Comparison of ENCODE assay signal across 2 cellular contexts in genomic region chr19:49391581-49392399, GRCh38.
TF ChIP-seq lines count a peak whose summit lies in the region.

No MANE protein-coding gene starts in this region.

TF ChIP-seq in HEK293, 187 proteins besides CTCF, POLR2A, EP300 and RAD21 (continues in another document):
- TF ChIP-seq ZNF394 (tag by site-specific recombination; IDR thresholded peaks at IDR 0.05; ENCODE audit: borderline replicate concordance) (peak; percentile 14; the same call in 1 of the 2 replicates), ZNF335 (tag by site-specific recombination; conservative IDR thresholded peaks at IDR 0.05) (peak; percentile 96), MEIS1 (CRISPR knock-in tag; IDR thresholded peaks at IDR 0.05; ENCODE audit: borderline replicate concordance) (no peak), ZNF580 (tag by site-specific recombination; IDR thresholded peaks at IDR 0.05) (peak; percentile 31; the same call in 1 of the 2 replicates), ZFP69B (tag by site-specific recombination; IDR thresholded peaks at IDR 0.05) (peak; percentile 52; the same call in 1 of the 2 replicates), ZNF513 (tag by site-specific recombination; IDR thresholded peaks at IDR 0.05) (no peak), KLF10 (tag by site-specific recombination; IDR thresholded peaks at IDR 0.05) (no peak), ZBTB17 (tag by site-specific recombination; IDR thresholded peaks at IDR 0.05) (peak; percentile 86), PRDM1 (tag by site-specific recombination; IDR thresholded peaks at IDR 0.05) (peak; percentile 89), ZNF2 (tag by site-specific recombination; IDR thresholded peaks at IDR 0.05) (peak; percentile 75), SP3 (tag by site-specific recombination; IDR thresholded peaks at IDR 0.05) (peak; percentile 41), SP7 (tag by site-specific recombination; IDR thresholded peaks at IDR 0.05) (peak; percentile 26; the same call in 1 of the 2 replicates), IKZF3 (tag by site-specific recombination; IDR thresholded peaks at IDR 0.05) (peak; percentile 37; the same call in 1 of the 2 replicates), ZNF692 (tag by site-specific recombination; IDR thresholded peaks at IDR 0.05) (peak; percentile 48; the same call in 1 of the 2 replicates), RBAK (tag by site-specific recombination; IDR thresholded peaks at IDR 0.05) (no peak)
- TF ChIP-seq, protein P1, sequence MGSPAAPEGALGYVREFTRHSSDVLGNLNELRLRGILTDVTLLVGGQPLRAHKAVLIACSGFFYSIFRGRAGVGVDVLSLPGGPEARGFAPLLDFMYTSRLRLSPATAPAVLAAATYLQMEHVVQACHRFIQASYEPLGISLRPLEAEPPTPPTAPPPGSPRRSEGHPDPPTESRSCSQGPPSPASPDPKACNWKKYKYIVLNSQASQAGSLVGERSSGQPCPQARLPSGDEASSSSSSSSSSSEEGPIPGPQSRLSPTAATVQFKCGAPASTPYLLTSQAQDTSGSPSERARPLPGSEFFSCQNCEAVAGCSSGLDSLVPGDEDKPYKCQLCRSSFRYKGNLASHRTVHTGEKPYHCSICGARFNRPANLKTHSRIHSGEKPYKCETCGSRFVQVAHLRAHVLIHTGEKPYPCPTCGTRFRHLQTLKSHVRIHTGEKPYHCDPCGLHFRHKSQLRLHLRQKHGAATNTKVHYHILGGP (tag by site-specific recombination; IDR thresholded peaks at IDR 0.05) = 0 out of 2 replicates have a peak, but pooled peaks have one; percentile 5
- TF ChIP-seq, protein P2, sequence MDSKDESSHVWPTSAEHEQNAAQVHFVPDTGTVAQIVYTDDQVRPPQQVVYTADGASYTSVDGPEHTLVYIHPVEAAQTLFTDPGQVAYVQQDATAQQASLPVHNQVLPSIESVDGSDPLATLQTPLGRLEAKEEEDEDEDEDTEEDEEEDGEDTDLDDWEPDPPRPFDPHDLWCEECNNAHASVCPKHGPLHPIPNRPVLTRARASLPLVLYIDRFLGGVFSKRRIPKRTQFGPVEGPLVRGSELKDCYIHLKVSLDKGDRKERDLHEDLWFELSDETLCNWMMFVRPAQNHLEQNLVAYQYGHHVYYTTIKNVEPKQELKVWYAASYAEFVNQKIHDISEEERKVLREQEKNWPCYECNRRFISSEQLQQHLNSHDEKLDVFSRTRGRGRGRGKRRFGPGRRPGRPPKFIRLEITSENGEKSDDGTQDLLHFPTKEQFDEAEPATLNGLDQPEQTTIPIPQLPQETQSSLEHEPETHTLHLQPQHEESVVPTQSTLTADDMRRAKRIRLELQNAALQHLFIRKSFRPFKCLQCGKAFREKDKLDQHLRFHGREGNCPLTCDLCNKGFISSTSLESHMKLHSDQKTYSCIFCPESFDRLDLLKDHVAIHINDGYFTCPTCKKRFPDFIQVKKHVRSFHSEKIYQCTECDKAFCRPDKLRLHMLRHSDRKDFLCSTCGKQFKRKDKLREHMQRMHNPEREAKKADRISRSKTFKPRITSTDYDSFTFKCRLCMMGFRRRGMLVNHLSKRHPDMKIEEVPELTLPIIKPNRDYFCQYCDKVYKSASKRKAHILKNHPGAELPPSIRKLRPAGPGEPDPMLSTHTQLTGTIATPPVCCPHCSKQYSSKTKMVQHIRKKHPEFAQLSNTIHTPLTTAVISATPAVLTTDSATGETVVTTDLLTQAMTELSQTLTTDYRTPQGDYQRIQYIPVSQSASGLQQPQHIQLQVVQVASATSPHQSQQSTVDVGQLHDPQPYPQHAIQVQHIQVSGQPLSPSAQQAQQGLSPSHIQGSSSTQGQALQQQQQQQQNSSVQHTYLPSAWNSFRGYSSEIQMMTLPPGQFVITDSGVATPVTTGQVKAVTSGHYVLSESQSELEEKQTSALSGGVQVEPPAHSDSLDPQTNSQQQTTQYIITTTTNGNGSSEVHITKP (tag by site-specific recombination; IDR thresholded peaks at IDR 0.05) = 0 out of 2 replicates have a peak, but pooled peaks have one; percentile 8

TF ChIP-seq in HepG2, 621 proteins besides CTCF, POLR2A, EP300 and RAD21 (continues in another document):
- TF ChIP-seq FOSL2 (CRISPR knock-in tag; IDR thresholded peaks at IDR 0.05) (0 out of 2 replicates have a peak, but pooled peaks have one; percentile 13), ZNF501 (CRISPR knock-in tag; IDR thresholded peaks at IDR 0.05) (peak; percentile 63; the same call in 1 of the 2 replicates), MAZ (IDR thresholded peaks at IDR 0.05; ENCODE audit: borderline replicate concordance, low read depth, low read length) (no peak), MAZ (CRISPR knock-in tag; IDR thresholded peaks at IDR 0.05; ENCODE audit: low read depth) (no peak), SP1 (IDR thresholded peaks at IDR 0.05) (no peak), SP1 (CRISPR knock-in tag; IDR thresholded peaks at IDR 0.05) (0 out of 2 replicates have a peak, but pooled peaks have one; percentile 17), SALL1 (CRISPR knock-in tag; IDR thresholded peaks at IDR 0.05) (peak; percentile 49; the same call in 1 of the 2 replicates), HNF1B (CRISPR knock-in tag; IDR thresholded peaks at IDR 0.05) (0 out of 2 replicates have a peak, but pooled peaks have one; percentile 31), MED1 (CRISPR knock-in tag; IDR thresholded peaks at IDR 0.05) (0 out of 2 replicates have a peak, but pooled peaks have one; percentile 27), ZC3H4 (CRISPR knock-in tag; IDR thresholded peaks at IDR 0.05; ENCODE audit: borderline replicate concordance) (no peak), SP4 (CRISPR knock-in tag; IDR thresholded peaks at IDR 0.05) (peak; percentile 41; the same call in 1 of the 2 replicates), IRX3 (CRISPR knock-in tag; IDR thresholded peaks at IDR 0.05; ENCODE audit: borderline replicate concordance, low read depth) (no peak), TGIF2 (CRISPR knock-in tag; IDR thresholded peaks at IDR 0.05) (0 out of 2 replicates have a peak, but pooled peaks have one; percentile 56), ZNF432 (CRISPR knock-in tag; IDR thresholded peaks at IDR 0.05; ENCODE audit: borderline replicate concordance) (no peak), THAP11 (CRISPR knock-in tag; IDR thresholded peaks at IDR 0.05) (peak; percentile 92), ZFP90 (CRISPR knock-in tag; IDR thresholded peaks at IDR 0.05; ENCODE audit: borderline replicate concordance) (peak; percentile 53; the same call in 1 of the 2 replicates), MEIS2 (CRISPR knock-in tag; IDR thresholded peaks at IDR 0.05) (peak; percentile 64; the same call in 1 of the 2 replicates), ZNF574 (CRISPR knock-in tag; IDR thresholded peaks at IDR 0.05) (0 out of 2 replicates have a peak, but pooled peaks have one; percentile 38), KLF15 (CRISPR knock-in tag; IDR thresholded peaks at IDR 0.05; ENCODE audit: borderline replicate concordance) (no peak), ZNF891 (CRISPR knock-in tag; IDR thresholded peaks at IDR 0.05) (no peak), ZNF143 (CRISPR knock-in tag; IDR thresholded peaks at IDR 0.05) (peak; percentile 69)
- TF ChIP-seq, protein P3, sequence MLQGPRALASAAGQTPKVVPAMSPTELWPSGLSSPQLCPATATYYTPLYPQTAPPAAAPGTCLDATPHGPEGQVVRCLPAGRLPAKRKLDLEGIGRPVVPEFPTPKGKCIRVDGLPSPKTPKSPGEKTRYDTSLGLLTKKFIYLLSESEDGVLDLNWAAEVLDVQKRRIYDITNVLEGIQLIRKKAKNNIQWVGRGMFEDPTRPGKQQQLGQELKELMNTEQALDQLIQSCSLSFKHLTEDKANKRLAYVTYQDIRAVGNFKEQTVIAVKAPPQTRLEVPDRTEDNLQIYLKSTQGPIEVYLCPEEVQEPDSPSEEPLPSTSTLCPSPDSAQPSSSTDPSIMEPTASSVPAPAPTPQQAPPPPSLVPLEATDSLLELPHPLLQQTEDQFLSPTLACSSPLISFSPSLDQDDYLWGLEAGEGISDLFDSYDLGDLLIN (CRISPR knock-in tag; IDR thresholded peaks at IDR 0.05; ENCODE audit: borderline replicate concordance) = no peak
- TF ChIP-seq, protein P4, sequence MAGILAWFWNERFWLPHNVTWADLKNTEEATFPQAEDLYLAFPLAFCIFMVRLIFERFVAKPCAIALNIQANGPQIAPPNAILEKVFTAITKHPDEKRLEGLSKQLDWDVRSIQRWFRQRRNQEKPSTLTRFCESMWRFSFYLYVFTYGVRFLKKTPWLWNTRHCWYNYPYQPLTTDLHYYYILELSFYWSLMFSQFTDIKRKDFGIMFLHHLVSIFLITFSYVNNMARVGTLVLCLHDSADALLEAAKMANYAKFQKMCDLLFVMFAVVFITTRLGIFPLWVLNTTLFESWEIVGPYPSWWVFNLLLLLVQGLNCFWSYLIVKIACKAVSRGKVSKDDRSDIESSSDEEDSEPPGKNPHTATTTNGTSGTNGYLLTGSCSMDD (CRISPR knock-in tag; IDR thresholded peaks at IDR 0.05) = no peak
- TF ChIP-seq, protein P5, sequence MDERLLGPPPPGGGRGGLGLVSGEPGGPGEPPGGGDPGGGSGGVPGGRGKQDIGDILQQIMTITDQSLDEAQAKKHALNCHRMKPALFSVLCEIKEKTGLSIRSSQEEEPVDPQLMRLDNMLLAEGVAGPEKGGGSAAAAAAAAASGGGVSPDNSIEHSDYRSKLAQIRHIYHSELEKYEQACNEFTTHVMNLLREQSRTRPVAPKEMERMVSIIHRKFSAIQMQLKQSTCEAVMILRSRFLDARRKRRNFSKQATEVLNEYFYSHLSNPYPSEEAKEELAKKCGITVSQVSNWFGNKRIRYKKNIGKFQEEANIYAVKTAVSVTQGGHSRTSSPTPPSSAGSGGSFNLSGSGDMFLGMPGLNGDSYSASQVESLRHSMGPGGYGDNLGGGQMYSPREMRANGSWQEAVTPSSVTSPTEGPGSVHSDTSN (CRISPR knock-in tag; IDR thresholded peaks at IDR 0.05) = 0 out of 2 replicates have a peak, but pooled peaks have one; percentile 18
- TF ChIP-seq, protein P6, sequence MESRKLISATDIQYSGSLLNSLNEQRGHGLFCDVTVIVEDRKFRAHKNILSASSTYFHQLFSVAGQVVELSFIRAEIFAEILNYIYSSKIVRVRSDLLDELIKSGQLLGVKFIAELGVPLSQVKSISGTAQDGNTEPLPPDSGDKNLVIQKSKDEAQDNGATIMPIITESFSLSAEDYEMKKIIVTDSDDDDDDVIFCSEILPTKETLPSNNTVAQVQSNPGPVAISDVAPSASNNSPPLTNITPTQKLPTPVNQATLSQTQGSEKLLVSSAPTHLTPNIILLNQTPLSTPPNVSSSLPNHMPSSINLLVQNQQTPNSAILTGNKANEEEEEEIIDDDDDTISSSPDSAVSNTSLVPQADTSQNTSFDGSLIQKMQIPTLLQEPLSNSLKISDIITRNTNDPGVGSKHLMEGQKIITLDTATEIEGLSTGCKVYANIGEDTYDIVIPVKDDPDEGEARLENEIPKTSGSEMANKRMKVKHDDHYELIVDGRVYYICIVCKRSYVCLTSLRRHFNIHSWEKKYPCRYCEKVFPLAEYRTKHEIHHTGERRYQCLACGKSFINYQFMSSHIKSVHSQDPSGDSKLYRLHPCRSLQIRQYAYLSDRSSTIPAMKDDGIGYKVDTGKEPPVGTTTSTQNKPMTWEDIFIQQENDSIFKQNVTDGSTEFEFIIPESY (CRISPR knock-in tag; IDR thresholded peaks at IDR 0.05) = 0 out of 2 replicates have a peak, but pooled peaks have one; percentile 16
- TF ChIP-seq, protein P7, sequence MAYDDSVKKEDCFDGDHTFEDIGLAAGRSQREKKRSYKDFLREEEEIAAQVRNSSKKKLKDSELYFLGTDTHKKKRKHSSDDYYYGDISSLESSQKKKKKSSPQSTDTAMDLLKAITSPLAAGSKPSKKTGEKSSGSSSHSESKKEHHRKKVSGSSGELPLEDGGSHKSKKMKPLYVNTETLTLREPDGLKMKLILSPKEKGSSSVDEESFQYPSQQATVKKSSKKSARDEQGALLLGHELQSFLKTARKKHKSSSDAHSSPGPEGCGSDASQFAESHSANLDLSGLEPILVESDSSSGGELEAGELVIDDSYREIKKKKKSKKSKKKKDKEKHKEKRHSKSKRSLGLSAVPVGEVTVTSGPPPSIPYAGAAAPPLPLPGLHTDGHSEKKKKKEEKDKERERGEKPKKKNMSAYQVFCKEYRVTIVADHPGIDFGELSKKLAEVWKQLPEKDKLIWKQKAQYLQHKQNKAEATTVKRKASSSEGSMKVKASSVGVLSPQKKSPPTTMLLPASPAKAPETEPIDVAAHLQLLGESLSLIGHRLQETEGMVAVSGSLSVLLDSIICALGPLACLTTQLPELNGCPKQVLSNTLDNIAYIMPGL (CRISPR knock-in tag; IDR thresholded peaks at IDR 0.05; ENCODE audit: borderline replicate concordance in 1 of 2, low read depth in 1 of 2) = 0 out of 4 replicates have a peak, but pooled peaks of 1 of the 2 experiments have one; percentile 54
- TF ChIP-seq, protein P8, sequence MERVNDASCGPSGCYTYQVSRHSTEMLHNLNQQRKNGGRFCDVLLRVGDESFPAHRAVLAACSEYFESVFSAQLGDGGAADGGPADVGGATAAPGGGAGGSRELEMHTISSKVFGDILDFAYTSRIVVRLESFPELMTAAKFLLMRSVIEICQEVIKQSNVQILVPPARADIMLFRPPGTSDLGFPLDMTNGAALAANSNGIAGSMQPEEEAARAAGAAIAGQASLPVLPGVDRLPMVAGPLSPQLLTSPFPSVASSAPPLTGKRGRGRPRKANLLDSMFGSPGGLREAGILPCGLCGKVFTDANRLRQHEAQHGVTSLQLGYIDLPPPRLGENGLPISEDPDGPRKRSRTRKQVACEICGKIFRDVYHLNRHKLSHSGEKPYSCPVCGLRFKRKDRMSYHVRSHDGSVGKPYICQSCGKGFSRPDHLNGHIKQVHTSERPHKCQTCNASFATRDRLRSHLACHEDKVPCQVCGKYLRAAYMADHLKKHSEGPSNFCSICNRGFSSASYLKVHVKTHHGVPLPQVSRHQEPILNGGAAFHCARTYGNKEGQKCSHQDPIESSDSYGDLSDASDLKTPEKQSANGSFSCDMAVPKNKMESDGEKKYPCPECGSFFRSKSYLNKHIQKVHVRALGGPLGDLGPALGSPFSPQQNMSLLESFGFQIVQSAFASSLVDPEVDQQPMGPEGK (CRISPR knock-in tag; IDR thresholded peaks at IDR 0.05) = peak; percentile 33; the same call in 1 of the 2 replicates
